32 cellular contexts compared by ENCODE assay signal in genomic region chr2:5187283-5187682, GRCh38.
"Had no signal": no experiment of that assay in that cellular context is flagged by ENCODE, and none has a peak within 500 bp of the region (broad histone marks: within the 10 kb centered on the region; RNA-seq: fewer than 3 reads in every experiment).

No MANE protein-coding gene starts in this region.

- H3K4me1 Mint-ChIP-seq: activated B cell treated with CpG ODN at 0.5 μM for 24 hours; activated CD4-positive, alpha-beta T cell treated with anti-CD3 and anti-CD28 coated beads, Interleukin-2, amount 10 ng/mL, durations not matched to agents 24 days and 14 days; activated naive CD8-positive, alpha-beta T cell treated with anti-CD3 and anti-CD28 coated beads for 36 hours; activated T-helper 17 cell treated with anti-CD3 and anti-CD28 coated beads, Interleukin-2, amount 50 U/mL, for 72 hours; T-helper 17 cell had no signal

- ATAC-seq: activated CD8-positive, alpha-beta T cell treated with anti-CD3 and anti-CD28 coated beads for 36 hours; activated naive CD4-positive, alpha-beta T cell treated with anti-CD3 and anti-CD28 coated beads, Interleukin-2, amount 50 U/mL, for 72 hours; activated T-cell treated with anti-CD3 and anti-CD28 coated beads, Interleukin-2, amount 50 U/mL, for 4 hours; activated T-cell treated with anti-CD3 and anti-CD28 coated beads, Interleukin-2, amount 50 U/mL, for 72 hours; activated T-helper 17 cell treated with anti-CD3 and anti-CD28 coated beads, Interleukin-2, amount 50 U/mL, for 72 hours; body of pancreas; T-helper 17 cell had no signal

- H3K4me1 ChIP-seq: adrenal gland, body of pancreas, breast epithelium had no signal

- DNase-seq: activated B cell treated with CpG ODN at 0.5 μM for 24 hours; activated CD4-positive, alpha-beta memory T cell treated with anti-CD3 and anti-CD28 coated beads for 36 hours; activated CD4-positive, alpha-beta T cell treated with anti-CD3 and anti-CD28 coated beads for 4 hours; activated CD4-positive, alpha-beta T cell treated with anti-CD3 and anti-CD28 coated beads, Interleukin-2, amount 10 ng/mL, durations not matched to agents 24 days and 14 days; activated CD4-positive, alpha-beta T cell treated with anti-CD3 and anti-CD28 coated beads, Interleukin-2, amount 50 U/mL, for 1 hour; activated CD4-positive, alpha-beta T cell treated with anti-CD3 and anti-CD28 coated beads, Interleukin-2, amount 50 U/mL, for 4 hours; activated CD4-positive, CD25-positive, alpha-beta regulatory T cell treated with anti-CD3 and anti-CD28 coated beads, Interleukin-2, amount 50 U/mL, for 72 hours; activated CD8-positive, alpha-beta memory T cell treated with anti-CD3 and anti-CD28 coated beads, Interleukin-2, amount 50 U/mL, for 4 hours; activated CD8-positive, alpha-beta T cell treated with anti-CD3 and anti-CD28 coated beads for 36 hours; activated effector memory CD4-positive, alpha-beta T cell treated with anti-CD3 and anti-CD28 coated beads, Interleukin-2, amount 50 U/mL, for 16 hours; activated gamma-delta T cell treated with Interleukin-2 at 50 U/mL for 16 hours; activated naive CD4-positive, alpha-beta T cell; activated naive CD4-positive, alpha-beta T cell treated with anti-CD3 and anti-CD28 coated beads for 36 hours; activated naive CD4-positive, alpha-beta T cell treated with anti-CD3 and anti-CD28 coated beads, Interleukin-2, amount 50 U/mL, for 16 hours; activated naive CD8-positive, alpha-beta T cell treated with anti-CD3 and anti-CD28 coated beads for 36 hours; activated T-cell treated with anti-CD3 and anti-CD28 coated beads for 4 hours; activated T-cell treated with anti-CD3 and anti-CD28 coated beads, Interleukin-2, amount 50 U/mL, for 1 hour; activated T-cell treated with anti-CD3 and anti-CD28 coated beads, Interleukin-2, amount 50 U/mL, for 4 hours; activated T-cell treated with anti-CD3 and anti-CD28 coated beads, Interleukin-2, amount 50 U/mL, for 72 hours; adrenal gland; amniotic stem cell; aorta; body of pancreas; brain microvascular endothelial cell; central memory CD4-positive, alpha-beta T cell; T-helper 17 cell; T-helper 9 cell had no signal

- H3K4me3 ChIP-seq: adrenal gland, body of pancreas, breast epithelium had no signal

- H3K27ac Mint-ChIP-seq: activated B cell treated with CpG ODN at 0.5 μM for 24 hours; activated CD4-positive, alpha-beta memory T cell treated with anti-CD3 and anti-CD28 coated beads for 36 hours; activated CD4-positive, alpha-beta T cell treated with anti-CD3 and anti-CD28 coated beads, Interleukin-2, amount 10 ng/mL, durations not matched to agents 24 days and 14 days; activated CD8-positive, alpha-beta T cell treated with anti-CD3 and anti-CD28 coated beads for 36 hours; activated naive CD4-positive, alpha-beta T cell treated with anti-CD3 and anti-CD28 coated beads for 36 hours; activated naive CD4-positive, alpha-beta T cell treated with anti-CD3 and anti-CD28 coated beads, Interleukin-2, amount 50 U/mL, for 72 hours; activated naive CD8-positive, alpha-beta T cell treated with anti-CD3 and anti-CD28 coated beads for 36 hours; activated T-cell treated with anti-CD3 and anti-CD28 coated beads, Interleukin-2, amount 50 U/mL, for 72 hours; activated T-helper 1 cell treated with anti-CD3 and anti-CD28 coated beads, Interleukin-12 subunit alpha, Interleukin-12 subunit beta, Interleukin-2, Interleukin-4 antibody, amounts not matched to agents 30 ng/mL and 10 ng/mL and 1 ng/mL, durations not matched to agents 14 hours and 24 hours and 36 hours; activated T-helper 17 cell treated with anti-CD3 and anti-CD28 coated beads, Interleukin-2, amount 50 U/mL, for 72 hours; T-helper 17 cell had no signal

- H3K27me3 ChIP-seq: adrenal gland, body of pancreas, brain microvascular endothelial cell, breast epithelium had no signal

- H3K9me3 Mint-ChIP-seq: activated CD4-positive, alpha-beta T cell treated with anti-CD3 and anti-CD28 coated beads, Interleukin-2, amount 10 ng/mL, durations not matched to agents 24 days and 14 days; activated T-helper 17 cell treated with anti-CD3 and anti-CD28 coated beads, Interleukin-2, amount 50 U/mL, for 72 hours had no signal

- H3K9me3 ChIP-seq: adrenal gland, body of pancreas, breast epithelium had no signal

- H3K27me3 Mint-ChIP-seq: activated B cell treated with CpG ODN at 0.5 μM for 24 hours; activated CD4-positive, alpha-beta memory T cell treated with anti-CD3 and anti-CD28 coated beads for 36 hours; activated CD4-positive, alpha-beta T cell treated with anti-CD3 and anti-CD28 coated beads, Interleukin-2, amount 10 ng/mL, durations not matched to agents 24 days and 14 days; activated CD8-positive, alpha-beta T cell treated with anti-CD3 and anti-CD28 coated beads for 36 hours; activated naive CD8-positive, alpha-beta T cell treated with anti-CD3 and anti-CD28 coated beads for 36 hours; activated T-helper 17 cell treated with anti-CD3 and anti-CD28 coated beads, Interleukin-2, amount 50 U/mL, for 72 hours; T-helper 17 cell had no signal

- H3K36me3 ChIP-seq: adrenal gland, brain microvascular endothelial cell, breast epithelium had no signal

- H3K27ac ChIP-seq: adrenal gland, body of pancreas, brain microvascular endothelial cell, breast epithelium, VCaP had no signal

- H3K4me3 Mint-ChIP-seq: activated B cell treated with CpG ODN at 0.5 μM for 24 hours; activated CD4-positive, alpha-beta memory T cell treated with anti-CD3 and anti-CD28 coated beads for 36 hours; activated CD4-positive, alpha-beta T cell treated with anti-CD3 and anti-CD28 coated beads, Interleukin-2, amount 10 ng/mL, durations not matched to agents 24 days and 14 days; activated CD8-positive, alpha-beta T cell treated with anti-CD3 and anti-CD28 coated beads for 36 hours; activated naive CD4-positive, alpha-beta T cell treated with anti-CD3 and anti-CD28 coated beads for 36 hours; activated naive CD8-positive, alpha-beta T cell treated with anti-CD3 and anti-CD28 coated beads for 36 hours; activated T-cell treated with anti-CD3 and anti-CD28 coated beads, Interleukin-2, amount 50 U/mL, for 4 hours; activated T-cell treated with anti-CD3 and anti-CD28 coated beads, Interleukin-2, amount 50 U/mL, for 72 hours; activated T-helper 1 cell treated with anti-CD3 and anti-CD28 coated beads, Interleukin-12 subunit alpha, Interleukin-12 subunit beta, Interleukin-2, Interleukin-4 antibody, amounts not matched to agents 30 ng/mL and 10 ng/mL and 1 ng/mL, durations not matched to agents 14 hours and 24 hours and 36 hours; activated T-helper 17 cell treated with anti-CD3 and anti-CD28 coated beads, Interleukin-2, amount 50 U/mL, for 72 hours; T-helper 17 cell had no signal

- H3K36me3 Mint-ChIP-seq: activated CD4-positive, alpha-beta memory T cell treated with anti-CD3 and anti-CD28 coated beads for 36 hours; activated naive CD8-positive, alpha-beta T cell treated with anti-CD3 and anti-CD28 coated beads for 36 hours had no signal
